Comparison of ENCODE assay signal across 8 cellular contexts in the genomic region with DNA sequence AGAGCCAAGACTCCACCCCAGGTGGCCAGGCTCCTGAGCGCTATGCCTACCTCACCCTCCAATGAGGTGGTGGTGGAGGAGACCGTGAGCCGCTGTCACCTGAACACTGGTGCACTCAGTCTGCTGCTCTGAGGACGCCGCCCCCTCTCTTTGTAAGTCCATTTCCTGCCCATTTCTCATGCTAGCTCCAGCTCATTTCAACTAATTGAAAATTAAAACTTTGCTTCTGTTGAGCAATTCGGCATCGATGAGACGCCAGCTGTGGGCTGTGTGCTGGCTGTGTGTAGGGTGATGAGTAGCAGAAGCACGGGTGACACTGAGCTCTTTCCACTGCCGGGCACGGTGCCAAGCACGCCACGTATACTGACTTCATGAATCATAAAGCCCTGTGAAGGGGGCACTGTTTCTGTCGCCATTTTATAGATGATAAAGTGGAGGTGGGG. TPM values are rescaled to one million over a fixed set of nuclear protein-coding genes. Genes with fewer than 3 reads are reported as not detected.
DNase-seq lines count a peak whose midpoint lies in the region; ATAC-seq and TF ChIP-seq lines count a peak whose summit lies in the region.

No MANE protein-coding gene starts in this region.

- H3K27me3 ChIP-seq in PC-3 (ENCODE audit: low read length): no peaks in the 10 kb centered on the region

- TF ChIP-seq CTCF in PC-3 (conservative IDR thresholded peaks at IDR 0.05; ENCODE audit: low read depth, low read length) (no peak), GM20000 (IDR thresholded peaks at IDR 0.05; ENCODE audit: extremely low read depth, missing control alignments) (no peak)

- intact Hi-C loops in PC-3 (cut with micrococcal nuclease) (no loop called here), left cardiac atrium (cut with DNase I) (no loop called here)

- peak; percentile 81 for DNase-seq in EH (ENCODE audit: low read depth)
- peak; percentile 55 for DNase-seq in PC-3
- DNase-seq in activated gamma-delta T cell treated with Interleukin-2 at 50 U/mL for 16 hours: peak; percentile 94
- DNase-seq in left cardiac atrium: peak; percentile 89
- DNase-seq in stimulated activated CD4-positive, alpha-beta T cell treated with anti-CD3 and anti-CD28 coated beads, Interleukin-1b, Interleukin-23, amount 100 ng/mL, for 48 hours: peak; percentile 96
- DNase-seq in GDM1 (lab: John Stamatoyannopoulos, UW): no peak
- no peak for DNase-seq in GM20000 (ENCODE audit: low spot score)
- DNase-seq in SIG-M5 (lab: John Stamatoyannopoulos, UW): no peak

- no peak overlapping the region for H3K4me3 ChIP-seq in PC-3 (ENCODE audit: low read length)

- POLR2A ChIA-PET in PC-3 (lab: Charles Lee; ENCODE audit: unreplicated experiment): interaction anchor here (0.6 kb wide), 1 partner anchor 271 kb away, joined by 3 read pairs; no protein-coding TSS in a partner anchor

- no peaks in the 10 kb centered on the region for H3K36me3 ChIP-seq in PC-3 (ENCODE audit: low read depth, low read length)

- no peak overlapping the region for H3K4me2 ChIP-seq in PC-3 (ENCODE audit: low read length)

- CTCF ChIA-PET in PC-3 (lab: Charles Lee): interaction anchor here (1.1 kb wide), 1 partner anchor 53 kb away, joined by 3 read pairs; no protein-coding TSS in a partner anchor

- H2AFZ ChIP-seq in PC-3 (ENCODE audit: low read length): no peak overlapping the region

- no peak overlapping the region for H3K9ac ChIP-seq in PC-3 (ENCODE audit: low read length)

- H3K9me2 ChIP-seq in PC-3 (replicated peaks; ENCODE audit: low read length): no peaks in the 10 kb centered on the region

- ATAC-seq in PC-3 (peak; percentile 58), left cardiac atrium (peak in 1 of 2 donors; percentile 29)

- peaks cover 3% of the 10 kb centered on the region; the same call in 1 of the 2 replicates for H3K4me1 ChIP-seq in PC-3 (ENCODE audit: insufficient read depth, low read length)

- BruUV-seq in PC-3 (replicated peaks; lab: Mats Ljungman, UMichigan): no TSS peak

- no peaks in the 10 kb centered on the region for H4K20me1 ChIP-seq in PC-3 (ENCODE audit: low read length)

- no peaks in the 10 kb centered on the region for H3F3A ChIP-seq in PC-3 (ENCODE audit: low read length, unreplicated experiment)

- no peaks in the 10 kb centered on the region for H3K9me3 ChIP-seq in PC-3 (ENCODE audit: low read length)

- H3K79me2 ChIP-seq in PC-3 (ENCODE audit: low read length): no peaks in the 10 kb centered on the region

- no peak overlapping the region for H3K27ac ChIP-seq in PC-3 (ENCODE audit: low read length)

RNA-seq across cellular contexts. Expression of gene TNFRSF1B, which starts 11.2 kb away (rescaled TPM):
- total RNA-seq in PC-3 (2014; rRNA removed) (0.29 and 1.3 TPM in 2 replicates), left cardiac atrium (10 to 100 TPM; 28.3 to 28.5 TPM)

RNA-seq across cellular contexts. Expression of gene VPS13D, which starts 51.8 kb away (rescaled TPM):
- 30.7 and 43.6 TPM in 2 replicates for total RNA-seq in PC-3 (2014; rRNA removed)
- total RNA-seq in left cardiac atrium: 10 to 100 TPM; 43.1 to 50.6 TPM

Comparison
In these comparisons a context has a peak if more than half of its experiments do, and no peak if none do; other contexts are left out.
1. DNase-seq: peak in EH (single experiment), PC-3 (single experiment), activated gamma-delta T cell treated with Interleukin-2 at 50 U/mL for 16 hours (single experiment), left cardiac atrium (single experiment) and stimulated activated CD4-positive, alpha-beta T cell treated with anti-CD3 and anti-CD28 coated beads, Interleukin-1b, Interleukin-23, amount 100 ng/mL, for 48 hours (single experiment); none in GDM1 (single experiment), GM20000 (single experiment) and SIG-M5 (single experiment).
2. RNA of gene TNFRSF1B, which starts 11.2 kb away (total RNA-seq): 28.3 to 28.5 TPM in left cardiac atrium; 0.29 to 1.3 TPM in PC-3; every median in the first group is over 10 times any median in the second.